Comparison of ENCODE assay signal across 13 cellular contexts in genomic region chr20:53495357-53495756, GRCh38.
"Had no signal": no experiment of that assay in that cellular context is flagged by ENCODE, and none has a peak within 500 bp of the region (broad histone marks: within the 10 kb centered on the region; RNA-seq: fewer than 3 reads in every experiment).

No MANE protein-coding gene starts in this region.

- H3K36me3 ChIP-seq: breast epithelium, ovary, tibial artery had no signal

- H3K4me1 ChIP-seq: breast epithelium, foreskin keratinocyte, tibial artery had no signal

- H3K4me3 Mint-ChIP-seq: activated naive CD8-positive, alpha-beta T cell; activated T-cell treated with anti-CD3 and anti-CD28 coated beads, Interleukin-2, amount 50 U/mL, for 4 hours; effector memory CD8-positive, alpha-beta T cell had no signal

- H3K27ac ChIP-seq: breast epithelium, foreskin keratinocyte, ovary, tibial artery had no signal

- H3K9me3 Mint-ChIP-seq: activated T-cell treated with anti-CD3 and anti-CD28 coated beads, Interleukin-2, amount 50 U/mL, for 4 hours had no signal

- ATAC-seq: activated T-cell treated with anti-CD3 and anti-CD28 coated beads, Interleukin-2, amount 50 U/mL, for 4 hours; effector memory CD8-positive, alpha-beta T cell; foreskin keratinocyte had no signal

- H3K4me3 ChIP-seq: breast epithelium, ovary, tibial artery had no signal

- H3K9me3 ChIP-seq: ovary, tibial artery had no signal

- DNase-seq: activated effector memory CD4-positive, alpha-beta T cell treated with anti-CD3 and anti-CD28 coated beads, Interleukin-2, amount 50 U/mL, for 16 hours; activated T-cell treated with anti-CD3 and anti-CD28 coated beads, Interleukin-2, amount 50 U/mL, for 4 hours; anterior cingulate cortex; cerebellar nuclear complex; effector memory CD8-positive, alpha-beta T cell; foreskin keratinocyte; glutamatergic neuron; ovary; stimulated activated CD4-positive, alpha-beta T cell treated with anti-CD3 and anti-CD28 coated beads, Interleukin-2, amount 100 ng/mL, for 48 hours; stimulated activated naive CD4-positive, alpha-beta T cell; tibial artery had no signal

- H3K27me3 ChIP-seq: breast epithelium, foreskin keratinocyte, ovary, tibial artery had no signal

- H3K27ac Mint-ChIP-seq: activated naive CD8-positive, alpha-beta T cell; effector memory CD8-positive, alpha-beta T cell had no signal
